18 cellular contexts compared by ENCODE assay signal in the genomic region with DNA sequence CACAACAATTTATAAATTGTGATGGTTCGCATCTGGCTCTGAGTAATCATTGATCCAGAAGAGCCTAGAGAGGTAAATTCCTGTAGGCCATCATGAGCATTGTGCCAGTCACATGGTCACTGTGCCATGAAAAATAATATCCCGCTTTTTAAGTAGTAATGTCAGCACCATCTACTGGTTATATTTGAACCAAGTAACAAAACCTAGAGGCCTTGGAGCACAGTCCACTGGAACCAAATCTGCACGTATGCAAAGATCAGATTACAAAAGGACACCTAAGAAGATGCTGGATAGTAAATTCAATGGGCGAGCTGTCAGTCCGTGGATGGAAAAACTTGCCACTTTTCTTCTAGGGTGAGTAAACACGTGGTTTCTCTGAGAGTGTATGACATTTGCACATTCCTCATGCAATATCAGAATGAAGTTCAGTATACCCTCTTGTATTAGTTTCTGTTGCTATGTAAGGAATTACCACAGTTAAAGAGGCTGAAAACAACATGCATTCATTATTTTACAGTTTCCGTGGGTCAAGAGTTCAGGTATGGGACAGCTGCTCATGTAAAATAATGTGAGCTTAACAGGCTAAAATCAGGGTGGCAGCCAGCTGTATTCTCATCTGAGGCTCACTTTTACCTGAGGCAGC. TPM values are rescaled to one million over a fixed set of nuclear protein-coding genes. Genes with fewer than 3 reads are reported as not detected.
DNase-seq lines count a peak whose midpoint lies in the region; ATAC-seq and TF ChIP-seq lines count a peak whose summit lies in the region.
"Had no signal": no experiment of that assay in that cellular context is flagged by ENCODE, and none has a peak within 500 bp of the region (broad histone marks: within the 10 kb centered on the region; RNA-seq: fewer than 3 reads in every experiment).

No MANE protein-coding gene starts in this region.

- H3K27ac ChIP-seq in heart right ventricle = no peak overlapping the region
- H3K27ac ChIP-seq: 22Rv1, testis had no signal

- no peaks in the 10 kb centered on the region for H3K9me3 ChIP-seq in heart right ventricle
- H3K9me3 ChIP-seq: BE2C, testis had no signal

- H3K27ac Mint-ChIP-seq in nephron progenitor cell = peak overlapping the region; percentile 79
- H3K27ac Mint-ChIP-seq: endodermal cell had no signal

- H3K4me1 ChIP-seq in heart right ventricle = peaks cover 0 to 7% (median 0%) of the 10 kb centered on the region in 9 donors
- H3K4me1 ChIP-seq: BE2C, testis had no signal

- ATAC-seq in HG02870 (IDR thresholded peaks at IDR 0.05; ENCODE audit: unreplicated experiment) = no peak
- no peak for ATAC-seq in heart right ventricle

- H3K4me1 Mint-ChIP-seq in nephron progenitor cell = peaks cover 15% of the 10 kb centered on the region
- H3K4me1 Mint-ChIP-seq: endodermal cell had no signal

- H3K4me3 Mint-ChIP-seq in nephron progenitor cell = no peak overlapping the region
- H3K4me3 Mint-ChIP-seq: endodermal cell had no signal

- H3K27me3 Mint-ChIP-seq in nephron progenitor cell (ENCODE audit: low read depth, poor library complexity) = no peaks in the 10 kb centered on the region

- peaks cover 51% of the 10 kb centered on the region for H3K36me3 Mint-ChIP-seq in nephron progenitor cell (ENCODE audit: low read depth)

- intact Hi-C loops in heart right ventricle (cut with DNase I) = no loop called here

- TF ChIP-seq CTCF in LNCaP clone FGC (IDR thresholded peaks at IDR 0.05; ENCODE audit: control insufficient read depth, extremely low read depth, insufficient read depth) (peak; percentile 13; the same call in 1 of the 2 replicates), choroid plexus epithelial cell (conservative IDR thresholded peaks at IDR 0.05; ENCODE audit: low read depth, low read length) (no peak), nephron progenitor cell (IDR thresholded peaks at IDR 0.05) (no peak), heart right ventricle (IDR thresholded peaks at IDR 0.05) (no peak)

- WGBS in heart right ventricle, 2 donors = 91 to 95% methylated on average over 7 of the region's 7 CpGs

- H3K4me3 ChIP-seq in LNCaP clone FGC (ENCODE audit: low read depth, low read length) = no peak overlapping the region
- no peak overlapping the region for H3K4me3 ChIP-seq in choroid plexus epithelial cell (ENCODE audit: low read depth, low read length)
- no peak overlapping the region for H3K4me3 ChIP-seq in heart right ventricle
- H3K4me3 ChIP-seq: testis had no signal

- H3K36me3 ChIP-seq in heart right ventricle = peaks cover 0 to 80% (median 7%) of the 10 kb centered on the region in 9 donors
- H3K36me3 ChIP-seq: BE2C had no signal

- DNase-seq in DMS53 (lab: John Stamatoyannopoulos, UW) (peak; percentile 33), DMS53 treated with DMSO at 0.1 percent for 48 hours (lab: John Stamatoyannopoulos, UW; ENCODE audit: unreplicated experiment) (no peak), LNCaP clone FGC (ENCODE audit: low read depth) (no peak), choroid plexus epithelial cell (ENCODE audit: low read depth) (peak; percentile 39), nephron progenitor cell (no peak), heart right ventricle (no peak), cerebellar nuclear complex (lab: John Stamatoyannopoulos, UW) (no peak)
- DNase-seq: aorta, foreskin fibroblast, midbrain, MV-4-11, NCI-H2029 treated with DMSO at 0.1 percent for 48 hours, SHP77 treated with DMSO at 0.1 percent for 48 hours had no signal

- H3K9me3 Mint-ChIP-seq in nephron progenitor cell = no peaks in the 10 kb centered on the region
- H3K9me3 Mint-ChIP-seq: endodermal cell had no signal

- no peaks in the 10 kb centered on the region for H3K27me3 ChIP-seq in heart right ventricle
- H3K27me3 ChIP-seq: BE2C, testis had no signal

RNA-seq across cellular contexts. Expression of a gene that starts 26.9 kb away (rescaled TPM):
- total RNA-seq in heart right ventricle = 10 to 100 TPM; 11.8 to 35.5 (median 17.2) TPM
- 10 to 100 TPM in 1 of 2 donors, 1 to 10 TPM in 1; 8.0 to 13.8 TPM for polyA plus RNA-seq in heart right ventricle

RNA-seq across cellular contexts. Expression of a gene that starts 37.8 kb away (rescaled TPM):
- 1 to 10 TPM in 9 of 10 donors, under 1 TPM in 1; 0.96 to 3.7 (median 1.3) TPM for total RNA-seq in heart right ventricle
- under 1 TPM; 0.14 to 0.22 TPM for polyA plus RNA-seq in heart right ventricle

Comparison
In these comparisons a context has a peak if more than half of its experiments do, and no peak if none do; other contexts are left out.
1. DNase-seq: peak in DMS53 (single experiment) and choroid plexus epithelial cell (single experiment); none in DMS53 treated with DMSO at 0.1 percent for 48 hours (single experiment), LNCaP clone FGC (single experiment), nephron progenitor cell (single experiment), heart right ventricle (0 of 2) and cerebellar nuclear complex (0 of 2).